ENCODE assay signal across 24 cellular contexts in the genomic region with DNA sequence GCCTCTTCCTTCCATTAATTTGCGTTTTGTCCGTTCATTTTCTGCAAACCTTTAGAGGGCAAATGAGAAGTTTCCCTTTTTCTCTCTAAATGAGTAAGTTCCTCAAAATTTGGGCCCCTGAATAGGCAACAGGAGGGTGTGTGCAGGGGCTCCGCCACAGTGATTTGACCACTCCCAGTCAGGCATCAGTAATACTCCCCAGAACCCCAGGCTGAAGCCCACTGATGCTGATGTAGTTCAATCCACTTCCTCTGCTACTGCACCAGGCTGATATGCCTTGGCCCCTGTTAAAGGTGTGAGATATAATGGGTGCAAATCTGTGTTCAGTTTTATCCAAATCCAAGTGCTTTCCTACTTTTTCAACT.
DNase-seq lines count a peak whose midpoint lies in the region; ATAC-seq, FAIRE-seq and TF ChIP-seq lines count a peak whose summit lies in the region.
"Had no signal": no experiment of that assay in that cellular context is flagged by ENCODE, and none has a peak within 500 bp of the region (broad histone marks: within the 10 kb centered on the region; RNA-seq: fewer than 3 reads in every experiment).

No MANE protein-coding gene starts in this region.

- H3K36me3 Mint-ChIP-seq in stimulated activated memory B cell treated with anti-CD40 and anti-IgM and Interleukin-4, amounts not matched to agents 10 μg/mL and 1 μg/mL and 100 μg/mL, for 72 hours, result peaks cover 11% of the 10 kb centered on the region

- no peaks in the 10 kb centered on the region for H3K4me1 Mint-ChIP-seq in stimulated activated memory B cell treated with anti-CD40 and anti-IgM and Interleukin-4, amounts not matched to agents 10 μg/mL and 1 μg/mL and 100 μg/mL, for 72 hours
- H3K4me1 Mint-ChIP-seq: GM23338 had no signal

- no peaks in the 10 kb centered on the region for H3K36me3 ChIP-seq in BLaER1 treated with 17β-estradiol and CSF1 and Interleukin-3, amounts not matched to agents 10 nM and 100 nM
- no peaks in the 10 kb centered on the region for H3K36me3 ChIP-seq in bronchial epithelial cell (ENCODE audit: control insufficient read depth, insufficient read depth, low read length)
- H3K36me3 ChIP-seq: Peyer's patch had no signal

- no peaks in the 10 kb centered on the region for H3K27me3 ChIP-seq in BLaER1 treated with 17β-estradiol and CSF1 and Interleukin-3, amounts not matched to agents 10 nM and 100 nM
- no peaks in the 10 kb centered on the region for H3K27me3 ChIP-seq in bronchial epithelial cell (ENCODE audit: control insufficient read depth, insufficient read depth, low read length)
- H3K27me3 ChIP-seq: Peyer's patch had no signal

- H3K9ac ChIP-seq in BLaER1 treated with 17β-estradiol and CSF1 and Interleukin-3, amounts not matched to agents 10 nM and 100 nM, result no peak overlapping the region
- H3K9ac ChIP-seq: KMS-11, SK-N-SH had no signal

- peaks cover 7% of the 10 kb centered on the region for H3K9me3 Mint-ChIP-seq in stimulated activated memory B cell treated with anti-CD40 and anti-IgM and Interleukin-4, amounts not matched to agents 10 μg/mL and 1 μg/mL and 100 μg/mL, for 72 hours

- ATAC-seq in stimulated activated memory B cell treated with anti-CD40 and anti-IgM and Interleukin-4, amounts not matched to agents 10 μg/mL and 1 μg/mL and 100 μg/mL, for 72 hours, result peak; percentile 83
- no peak for ATAC-seq in GM21381 (IDR thresholded peaks at IDR 0.05; ENCODE audit: unreplicated experiment)
- ATAC-seq: CD8-positive, alpha-beta T cell; GM23338; HCT116 had no signal

- no peaks in the 10 kb centered on the region for H3K27me3 Mint-ChIP-seq in stimulated activated memory B cell treated with anti-CD40 and anti-IgM and Interleukin-4, amounts not matched to agents 10 μg/mL and 1 μg/mL and 100 μg/mL, for 72 hours

- H3K27ac Mint-ChIP-seq in stimulated activated memory B cell treated with anti-CD40 and anti-IgM and Interleukin-4, amounts not matched to agents 10 μg/mL and 1 μg/mL and 100 μg/mL, for 72 hours, result no peak overlapping the region
- H3K27ac Mint-ChIP-seq: CD8-positive, alpha-beta T cell; GM23338 had no signal

- H3K27ac ChIP-seq in BLaER1 treated with 17β-estradiol and CSF1 and Interleukin-3, amounts not matched to agents 10 nM and 100 nM, result no peak overlapping the region
- H3K27ac ChIP-seq: KMS-11, Peyer's patch had no signal

- H3K9me3 ChIP-seq in BLaER1 treated with 17β-estradiol and CSF1 and Interleukin-3, amounts not matched to agents 10 nM and 100 nM (replicated peaks in 1 of 11), result peaks cover 0 to 25% (median 14%) of the 10 kb centered on the region in 11 experiments; a peak in 12 of 22 replicates

- no peak overlapping the region for H3K4me3 ChIP-seq in BLaER1 treated with 17β-estradiol and CSF1 and Interleukin-3, amounts not matched to agents 10 nM and 100 nM
- no peak overlapping the region for H3K4me3 ChIP-seq in bronchial epithelial cell (ENCODE audit: low read depth, low read length)
- H3K4me3 ChIP-seq: GM23338, Peyer's patch had no signal

- H3K4me1 ChIP-seq in BLaER1 treated with 17β-estradiol and CSF1 and Interleukin-3, amounts not matched to agents 10 nM and 100 nM, result peaks cover 0 to 34% (median 20%) of the 10 kb centered on the region in 10 experiments; a peak in 17 of 20 replicates
- H3K4me1 ChIP-seq: Peyer's patch had no signal

- H3K4me2 ChIP-seq in BLaER1 treated with 17β-estradiol and CSF1 and Interleukin-3, amounts not matched to agents 10 nM and 100 nM, result peak overlapping the region in 9 of 11 experiments; percentile 30 to 81 (median 62); a peak in 14 of 22 replicates
- H3K4me2 ChIP-seq: GM23338, KMS-11, SK-N-SH had no signal

- FAIRE-seq in bronchial epithelial cell (lab: Jason Lieb, UNC) (peak; percentile 62), GM19239 (lab: Jason Lieb, UNC) (no peak)
- FAIRE-seq: A204.1, GM12892 had no signal

- no peak for TF ChIP-seq CTCF in GM20000 (IDR thresholded peaks at IDR 0.05; ENCODE audit: extremely low read depth, missing control alignments)
- TF ChIP-seq CTCF in bronchial epithelial cell (IDR thresholded peaks at IDR 0.05; ENCODE audit: insufficient read depth, low read length, severe bottlenecking), result no peak

- no peaks in the 10 kb centered on the region for H4K20me1 ChIP-seq in BLaER1 treated with 17β-estradiol and CSF1 and Interleukin-3, amounts not matched to agents 10 nM and 100 nM

- DNase-seq in GM20000 (ENCODE audit: low spot score) (peak; percentile 0), bronchial epithelial cell (ENCODE audit: low read depth) (no peak), NCI-H345 (lab: John Stamatoyannopoulos, UW) (no peak), GM19239 (ENCODE audit: insufficient read length, low spot score) (no peak)
- DNase-seq: Calu3; CD8-positive, alpha-beta T cell; GF-D8; NCI-H1048; NCI-H1436; NCI-H1930; NCI-H2171; NCI-H446 treated with DMSO at 0.1 percent for 48 hours; NCI-H69; Peyer's patch; Right ventricle myocardium superior; SK-N-SH had no signal

- no peak overlapping the region for H3K4me3 Mint-ChIP-seq in stimulated activated memory B cell treated with anti-CD40 and anti-IgM and Interleukin-4, amounts not matched to agents 10 μg/mL and 1 μg/mL and 100 μg/mL, for 72 hours
- H3K4me3 Mint-ChIP-seq: CD8-positive, alpha-beta T cell; GM23338 had no signal
